ENCODE assay signal across 1 cellular context in genomic region chr2:60002158-60002867, GRCh38.
TF ChIP-seq lines count a peak whose summit lies in the region.

No MANE protein-coding gene starts in this region.

TF ChIP-seq in SK-N-SH, 30 proteins besides CTCF, POLR2A, EP300 and RAD21 (continued from another document):
- TF ChIP-seq MAX (IDR thresholded peaks at IDR 0.05; ENCODE audit: low read depth) = no peak
- no peak for TF ChIP-seq SIN3A (IDR thresholded peaks at IDR 0.05; ENCODE audit: borderline replicate concordance, low read depth, low read length)
- TF ChIP-seq TEAD4 (IDR thresholded peaks at IDR 0.05; ENCODE audit: borderline replicate concordance, insufficient read depth) = no peak
- TF ChIP-seq RCOR1 (IDR thresholded peaks at IDR 0.05; ENCODE audit: low read length) = no peak
- no peak for TF ChIP-seq TCF12 (IDR thresholded peaks at IDR 0.05)
- TF ChIP-seq NRF1 (IDR thresholded peaks at IDR 0.05; ENCODE audit: low read depth, low read length) = no peak
- TF ChIP-seq ELF1 (IDR thresholded peaks at IDR 0.05) = no peak
- no peak for TF ChIP-seq USF1 (IDR thresholded peaks at IDR 0.05; ENCODE audit: borderline replicate concordance, low read depth)
- TF ChIP-seq POLR2AphosphoS5 (IDR thresholded peaks at IDR 0.05; ENCODE audit: low read depth, low read length) = no peak
- TF ChIP-seq GATA2 (CRISPR knock-in tag; IDR thresholded peaks at IDR 0.05) = no peak
- no peak for TF ChIP-seq RXRA (IDR thresholded peaks at IDR 0.05; ENCODE audit: borderline replicate concordance, low read depth)
- no peak for TF ChIP-seq TAF1 (IDR thresholded peaks at IDR 0.05; ENCODE audit: borderline replicate concordance, low read depth, low read length)
- no peak for TF ChIP-seq MXI1 (IDR thresholded peaks at IDR 0.05; ENCODE audit: low read depth, low read length)
- TF ChIP-seq REST (IDR thresholded peaks at IDR 0.05; ENCODE audit: low read depth, low read length) = no peak
- TF ChIP-seq GABPA (IDR thresholded peaks at IDR 0.05; ENCODE audit: low read depth) = no peak
- TF ChIP-seq IRF3 (IDR thresholded peaks at IDR 0.05; ENCODE audit: low read depth, low read length) = no peak
